In genomic region chr2:168456526-168457176, GRCh38 we compare ENCODE assay signal across 8 cellular contexts. TPM values are rescaled to one million over a fixed set of nuclear protein-coding genes. Genes with fewer than 3 reads are reported as not detected.
DNase-seq lines count a peak whose midpoint lies in the region; ATAC-seq and TF ChIP-seq lines count a peak whose summit lies in the region.

No MANE protein-coding gene starts in this region.

- H3K4me2 ChIP-seq in BLaER1: peak overlapping the region; percentile 85

- peaks cover 14% of the 10 kb centered on the region for H3K4me1 Mint-ChIP-seq in HFFc6 (ENCODE audit: low read depth)

- 0% methylated on average over 12 to 60 of the region's 60 CpGs for WGBS in adrenal gland, 4 donors

- no peak for TF ChIP-seq POLR2A in adrenal gland (IDR thresholded peaks at IDR 0.05)

- intact Hi-C loops in adrenal gland (cut with DNase I): no loop called here

- no peaks in the 10 kb centered on the region for H3K27me3 ChIP-seq in BLaER1
- H3K27me3 ChIP-seq in NT2/D1 (ENCODE audit: insufficient read depth, insufficient read length): peaks cover 6% of the 10 kb centered on the region
- H3K27me3 ChIP-seq in adrenal gland: no peaks in the 10 kb centered on the region

- H3K4me3 ChIP-seq in BLaER1 (peak overlapping the region; percentile 94), NT2/D1 (ENCODE audit: insufficient read length, low read depth) (peak overlapping the region; percentile 93), adrenal gland (peak overlapping the region; percentile 19 to 97 (median 77)), retinal pigment epithelial cell (ENCODE audit: low read length) (peak overlapping the region; percentile 96)

- H3K9me3 Mint-ChIP-seq in HFFc6: no peaks in the 10 kb centered on the region

- no peak overlapping the region for H3K27ac Mint-ChIP-seq in HFFc6

- peak overlapping the region; percentile 86 for H3K9ac ChIP-seq in BLaER1
- peak overlapping the region; percentile 93 for H3K9ac ChIP-seq in NT2/D1 (ENCODE audit: insufficient read length, low read depth)

- H3K36me3 ChIP-seq in BLaER1 (no peaks in the 10 kb centered on the region), NT2/D1 (ENCODE audit: insufficient read depth, insufficient read length, low read length) (peaks cover 8% of the 10 kb centered on the region), adrenal gland (replicated peaks in 1 of 2) (no peaks in the 10 kb centered on the region)

- peaks cover 40% of the 10 kb centered on the region for H4K20me1 ChIP-seq in BLaER1

- H3K4me1 ChIP-seq in BLaER1 (peaks cover 24% of the 10 kb centered on the region), NT2/D1 (ENCODE audit: insufficient read depth, insufficient read length) (no peaks in the 10 kb centered on the region), adrenal gland (replicated peaks in 1 of 2) (peaks cover 0 to 14% of the 10 kb centered on the region in 2 donors)

- ATAC-seq in GM18868 (IDR thresholded peaks at IDR 0.05; ENCODE audit: unreplicated experiment) (peak; percentile 24), HG03103 (IDR thresholded peaks at IDR 0.05; ENCODE audit: low read depth, unreplicated experiment) (peak; percentile 21)

- no peak for DNase-seq in NT2/D1 (ENCODE audit: low read depth, low spot score)
- peak in 6 of 7 donors; percentile 34 to 58 (median 46) for DNase-seq in adrenal gland
- DNase-seq in hepatic stellate cell (ENCODE audit: low spot score): peak; percentile 21
- DNase-seq in retinal pigment epithelial cell (ENCODE audit: low read depth): no peak
- no peak for DNase-seq in HFFc6

- TF ChIP-seq CTCF in adrenal gland (IDR thresholded peaks at IDR 0.05) (no peak), retinal pigment epithelial cell (conservative IDR thresholded peaks at IDR 0.05; ENCODE audit: low read depth, low read length) (no peak), HFFc6 (IDR thresholded peaks at IDR 0.05) (no peak)

- H3K27me3 Mint-ChIP-seq in HFFc6 (ENCODE audit: insufficient read depth): no peaks in the 10 kb centered on the region; the same call in 1 of the 2 replicates

- H3K9me3 ChIP-seq in BLaER1 (peaks cover 12% of the 10 kb centered on the region; the same call in 1 of the 2 replicates), NT2/D1 (ENCODE audit: insufficient read depth, low read length) (0 out of 2 replicates have a peak, but pooled peaks cover 11% of the 10 kb centered on the region), adrenal gland (replicated peaks in 1 of 3) (no peaks in the 10 kb centered on the region)

- peak overlapping the region; percentile 89 for H3K27ac ChIP-seq in BLaER1
- peak overlapping the region in 4 of 5 donors; percentile 20 to 93 (median 84) for H3K27ac ChIP-seq in adrenal gland

- no peaks in the 10 kb centered on the region for H3K36me3 Mint-ChIP-seq in HFFc6 (ENCODE audit: low read depth)

- no peak overlapping the region; the same call in 1 of the 2 replicates for H3K4me3 Mint-ChIP-seq in HFFc6

RNA-seq across cellular contexts. Expression of gene CERS6, which starts 0.6 kb away (rescaled TPM):
- 10 to 100 TPM; 20.5 to 36.6 (median 29.7) TPM for total RNA-seq in adrenal gland
- polyA plus RNA-seq in adrenal gland: 10 to 100 TPM in 1 of 3 donors, 1 to 10 TPM in 2; 5.0 to 26.9 (median 5.2) TPM
- total RNA-seq in HFFc6 (2021; fragmentation: NEBNext Ultra II Directional; extraction: Animal tissue kit (Norgen Biotek cat#: 25700)): 1 to 10 TPM; 6.2 to 9.9 (median 7.5) TPM

Comparison
In these comparisons a context has a peak if more than half of its experiments do, and no peak if none do; other contexts are left out.
1. DNase-seq: peak in adrenal gland (6 of 7) and hepatic stellate cell (single experiment); none in NT2/D1 (single experiment), retinal pigment epithelial cell (single experiment) and HFFc6 (single experiment).
2. Peak in every context shown above with its lines, with median percentiles within 50 percentile points of each other: H3K4me3 ChIP-seq.